9 cellular contexts compared by ENCODE assay signal in genomic region chr5:10536931-10537579, GRCh38. TPM values are rescaled to one million over a fixed set of nuclear protein-coding genes. Genes with fewer than 3 reads are reported as not detected.
DNase-seq lines count a peak whose midpoint lies in the region; ATAC-seq and TF ChIP-seq lines count a peak whose summit lies in the region.
"Had no signal": no experiment of that assay in that cellular context is flagged by ENCODE, and none has a peak within 500 bp of the region (broad histone marks: within the 10 kb centered on the region; RNA-seq: fewer than 3 reads in every experiment).

No MANE protein-coding gene starts in this region.

- POLR2A ChIA-PET in T-cell (lab: Charles Lee), result no interaction called here

- no peak for TF ChIP-seq CTCF in DOHH2 (IDR thresholded peaks at IDR 0.05; ENCODE audit: low read depth, low read length, poor library complexity, severe bottlenecking)

- DNase-seq in T-cell (peak in 1 of 34 experiments; percentile 4), naive B cell (peak; percentile 63), occipital lobe (lab: John Stamatoyannopoulos, UW) (no peak), NCI-H1436 (lab: John Stamatoyannopoulos, UW) (no peak), iPS-NIHi11 (ENCODE audit: low spot score) (no peak)

- H3F3A ChIP-seq in DOHH2 (ENCODE audit: control insufficient read depth, insufficient read depth), result peaks cover 8% of the 10 kb centered on the region; the same call in 1 of the 2 replicates

- peaks cover 20 to 30% of the 10 kb centered on the region in 2 donors for H3K27me3 Mint-ChIP-seq in T-cell
- H3K27me3 Mint-ChIP-seq in naive B cell, result peaks cover 16 to 24% (median 17%) of the 10 kb centered on the region in 3 donors

- H3K4me1 Mint-ChIP-seq in T-cell (peaks cover 12 to 18% (median 17%) of the 10 kb centered on the region in 3 donors), naive B cell (peaks cover 20 to 35% (median 31%) of the 10 kb centered on the region in 3 donors)

- no peaks in the 10 kb centered on the region for H3K36me3 Mint-ChIP-seq in T-cell
- no peaks in the 10 kb centered on the region for H3K36me3 Mint-ChIP-seq in naive B cell

- H3K9me3 Mint-ChIP-seq in T-cell (no peaks in the 10 kb centered on the region), naive B cell (peaks cover 0 to 2% (median 0%) of the 10 kb centered on the region in 7 donors)

- no peaks in the 10 kb centered on the region for H3K9me2 ChIP-seq in DOHH2 (replicated peaks; ENCODE audit: control insufficient read depth, low read length)

- H4K20me1 ChIP-seq in DOHH2 (ENCODE audit: control insufficient read depth, insufficient read depth, low read depth, low read length), result no peaks in the 10 kb centered on the region

- H3K36me3 ChIP-seq in DOHH2 (ENCODE audit: control insufficient read depth, low read length), result no peaks in the 10 kb centered on the region

- H3K27ac ChIP-seq in DOHH2 (ENCODE audit: low read depth, low read length), result no peak overlapping the region
- H3K27ac ChIP-seq: RWPE1 had no signal

- H3K4me3 Mint-ChIP-seq in T-cell, result peak overlapping the region; percentile 44 to 77 (median 59)
- peak overlapping the region; percentile 36 to 90 (median 86) for H3K4me3 Mint-ChIP-seq in naive B cell

- H3K4me2 ChIP-seq in DOHH2 (ENCODE audit: low read length), result peak overlapping the region; percentile 73

- no peaks in the 10 kb centered on the region for H3K79me2 ChIP-seq in DOHH2 (ENCODE audit: control insufficient read depth, low read length)

- H3K27me3 ChIP-seq in DOHH2 (ENCODE audit: control insufficient read depth, low read length), result peaks cover 54% of the 10 kb centered on the region

- peak overlapping the region; percentile 33 for H3K4me3 ChIP-seq in DOHH2 (ENCODE audit: low read length)

- H3K4me1 ChIP-seq in DOHH2 (ENCODE audit: control insufficient read depth, low read length), result peaks cover 16% of the 10 kb centered on the region

- ATAC-seq in GM21786 (IDR thresholded peaks at IDR 0.05; ENCODE audit: unreplicated experiment) (peak; percentile 38), T-cell (replicated peaks in 1 of 4) (peak in 3 of 4 experiments; percentile 27 to 45 (median 35)), naive B cell (ENCODE audit: low read depth in 2 of 2) (peak; percentile 84 to 86), HG02973 (IDR thresholded peaks at IDR 0.05; ENCODE audit: unreplicated experiment) (no peak)

- CTCF ChIA-PET in T-cell (lab: Charles Lee), result no interaction called here

- peak overlapping the region in 1 of 2 donors; percentile 25 for H3K27ac Mint-ChIP-seq in T-cell
- peak overlapping the region; percentile 73 to 99 (median 94) for H3K27ac Mint-ChIP-seq in naive B cell

- H3K9me3 ChIP-seq in DOHH2 (ENCODE audit: control insufficient read depth, insufficient read depth, low read length), result no peaks in the 10 kb centered on the region

RNA-seq across cellular contexts. Expression of gene ANKRD33B, which starts 26.8 kb away (rescaled TPM):
- total RNA-seq in T-cell (1 to 10 TPM; 1.0 to 4.1 (median 2.4) TPM), occipital lobe (4.2 TPM)
- 1 to 10 TPM; 1.3 to 2.7 (median 1.9) TPM for polyA plus RNA-seq in naive B cell (ENCODE audit: low read depth in 6 of 6)
